In the genomic region with DNA sequence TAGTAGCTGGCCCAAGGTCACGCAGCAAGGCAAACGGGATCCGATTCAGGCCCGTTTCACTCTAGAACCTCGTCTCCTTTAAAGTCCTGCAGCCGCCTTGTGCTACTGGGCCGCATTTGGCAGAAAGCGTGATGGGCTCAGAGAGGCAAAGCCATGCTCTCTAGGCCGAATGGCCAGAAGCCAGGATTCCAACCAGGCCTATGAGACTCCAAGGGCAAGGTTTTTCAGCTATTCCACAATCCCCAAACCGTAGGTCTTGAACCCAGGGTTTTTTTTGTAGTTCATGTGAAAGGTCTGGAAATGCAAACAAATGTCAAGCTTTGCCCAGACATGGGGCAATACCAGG, we compare ENCODE assay signal across 13 cellular contexts.
A peak's percentile ranks its signal among the peaks of the same experiment; 100 is the strongest.
DNase-seq lines count a peak whose midpoint lies in the region; TF ChIP-seq lines count a peak whose summit lies in the region.
"Had no signal": no experiment of that assay in that cellular context is flagged by ENCODE, and none has a peak within 500 bp of the region (broad histone marks: within the 10 kb centered on the region; RNA-seq: fewer than 3 reads in every experiment).

No MANE protein-coding gene starts in this region.

- TF ChIP-seq CTCF in A673 (conservative IDR thresholded peaks at IDR 0.05; ENCODE audit: low read depth, low read length) (no peak), dorsolateral prefrontal cortex (IDR thresholded peaks at IDR 0.05 in 54 of 56, conservative IDR thresholded peaks at IDR 0.05 in 2 of 56; ENCODE audit: low read depth in 1 of 56, partially characterized antibody in 56 of 56) (no peak)

- H3K9me3 ChIP-seq in A673 (ENCODE audit: low read depth, low read length, poor library complexity, severe bottlenecking) (no peaks in the 10 kb centered on the region), SJCRH30 (replicated peaks) (no peaks in the 10 kb centered on the region)

- H3K27ac ChIP-seq in A673 (ENCODE audit: low read depth, low read length, poor library complexity, severe bottlenecking) (peak overlapping the region; percentile 67), angular gyrus (ENCODE audit: low read depth, low read length) (peak overlapping the region; percentile 79), dorsolateral prefrontal cortex (peak overlapping the region in 58 of 59 donors; percentile 35 to 100 (median 96)), SJCRH30 (no peak overlapping the region)

- intact Hi-C loops in A673 (cut with micrococcal nuclease; ENCODE audit: unreplicated experiment) (loop anchor here (10.0 kb wide), 1 partner anchor 171 kb away; the partner anchor contains the start of gene PREX1), dorsolateral prefrontal cortex (cut with DNase I) (loop anchor here in 1 of 2 donors (2.0 to 10.0 kb wide), 2 partner anchors 17 to 401 kb away; no protein-coding TSS in a partner anchor)

- H3K27me3 ChIP-seq in A673 (replicated peaks; ENCODE audit: insufficient read depth, low read depth, low read length, poor library complexity) (no peaks in the 10 kb centered on the region), dorsolateral prefrontal cortex (no peaks in the 10 kb centered on the region), H7 (ENCODE audit: control insufficient read depth, insufficient read depth, low read length) (no peaks in the 10 kb centered on the region), SJCRH30 (no peaks in the 10 kb centered on the region)

- no peak for DNase-seq in A673 (ENCODE audit: low spot score)
- no peak for DNase-seq in dorsolateral prefrontal cortex
- peak; percentile 65 for DNase-seq in pons (ENCODE audit: low spot score)
- no peak for DNase-seq in NCI-H2196 (lab: John Stamatoyannopoulos, UW; ENCODE audit: unreplicated experiment)
- no peak for DNase-seq in H7
- no peak for DNase-seq in 8988T
- no peak for DNase-seq in SJCRH30
- DNase-seq: Calu3; CD4-positive, alpha-beta T cell; DMS 273 treated with DMSO at 0.1 percent for 48 hours; H9 had no signal

- H3K36me3 ChIP-seq in A673 (ENCODE audit: insufficient read depth, low read length, poor library complexity, severe bottlenecking) (peaks cover 100% of the 10 kb centered on the region), H7 (replicated peaks; ENCODE audit: control insufficient read depth, insufficient read depth, low read length) (no peaks in the 10 kb centered on the region), SJCRH30 (peaks cover 62% of the 10 kb centered on the region)

- H3K4me1 ChIP-seq in A673 (ENCODE audit: insufficient read depth, low read length, poor library complexity, severe bottlenecking) = peaks cover 8% of the 10 kb centered on the region
- no peaks in the 10 kb centered on the region for H3K4me1 ChIP-seq in SJCRH30

- no TSS peak for BruUV-seq in A673 (replicated peaks; lab: Mats Ljungman, UMichigan)

- CTCF ChIA-PET in A673 (lab: Charles Lee) = no interaction called here

- H3K4me3 ChIP-seq in A673 (ENCODE audit: low read depth, low read length, poor library complexity, severe bottlenecking) (no peak overlapping the region), dorsolateral prefrontal cortex (peak overlapping the region in 48 of 59 donors; percentile 2 to 73 (median 55)), H7 (ENCODE audit: insufficient read depth, low read depth, low read length) (no peak overlapping the region), SJCRH30 (no peak overlapping the region)
- H3K4me3 ChIP-seq: GM23338 had no signal

- POLR2A ChIA-PET in A673 (lab: Charles Lee; ENCODE audit: low non-redundant PET) = no interaction called here

Comparison
In these comparisons a context has a peak if more than half of its experiments do, and no peak if none do; other contexts are left out.
1. H3K4me3 ChIP-seq: peak in dorsolateral prefrontal cortex (48 of 59); none in A673 (single experiment), H7 (single experiment) and SJCRH30 (single experiment).